ENCODE assay signal across 8 cellular contexts in genomic region chr12:71756054-71756675, GRCh38. TPM values are rescaled to one million over a fixed set of nuclear protein-coding genes. Genes with fewer than 3 reads are reported as not detected.
A peak's percentile ranks its signal among the peaks of the same experiment; 100 is the strongest.
DNase-seq lines count a peak whose midpoint lies in the region; ATAC-seq and TF ChIP-seq lines count a peak whose summit lies in the region.

No MANE protein-coding gene starts in this region.

- ATAC-seq in T-cell (replicated peaks in 1 of 4), result no peak
- no peak for ATAC-seq in HG03196 (IDR thresholded peaks at IDR 0.05; ENCODE audit: unreplicated experiment)

- no peaks in the 10 kb centered on the region for H3K27me3 Mint-ChIP-seq in T-cell

- POLR2A ChIA-PET in T-cell (lab: Charles Lee), result interaction anchor here (0.6 to 3.0 kb wide), 10 partner anchors 9 to 1389 kb away, joined by 3 to 18 read pairs (median 5); partner anchors contain the start of genes THAP2 (in 2 of the 2), ZFC3H1 (in 2 of the 2) and TBC1D15 (in 1 of the 2)

- no peak for TF ChIP-seq CTCF in fibroblast of villous mesenchyme (IDR thresholded peaks at IDR 0.05; ENCODE audit: insufficient read depth, low read depth, low read length)

- CTCF ChIA-PET in T-cell (lab: Charles Lee), result interaction anchor here (0.6 to 2.2 kb wide), 4 partner anchors 8 to 574 kb away, joined by 6 to 10 read pairs (median 8); no protein-coding TSS in a partner anchor

- H3K4me3 ChIP-seq in fibroblast of villous mesenchyme (ENCODE audit: low read depth, low read length), result peak overlapping the region; percentile 87

- peaks cover 51 to 60% (median 58%) of the 10 kb centered on the region in 3 donors for H3K4me1 Mint-ChIP-seq in T-cell

- DNase-seq in ELR (ENCODE audit: low read depth) (peak; percentile 10), T-cell (no peak), fibroblast of villous mesenchyme (ENCODE audit: low read depth) (peak; percentile 24), pons (ENCODE audit: low spot score) (peak; percentile 20), NCI-H748 (lab: John Stamatoyannopoulos, UW; ENCODE audit: unreplicated experiment) (no peak), AG20443 (ENCODE audit: low spot score) (no peak), substantia nigra (lab: John Stamatoyannopoulos, UW) (no peak)

- peak overlapping the region; percentile 93 to 94 for H3K27ac Mint-ChIP-seq in T-cell

- peaks cover 49% of the 10 kb centered on the region for H3K36me3 Mint-ChIP-seq in T-cell

- no peak overlapping the region for H3K27ac ChIP-seq in substantia nigra (ENCODE audit: low read depth, low read length, poor library complexity, severe bottlenecking)

- peaks cover 10 to 20% (median 15%) of the 10 kb centered on the region in 3 donors for H3K9me3 Mint-ChIP-seq in T-cell

- H3K4me3 Mint-ChIP-seq in T-cell, result peak overlapping the region; percentile 87 to 95 (median 93)

RNA-seq across cellular contexts. Expression of gene RAB21, which starts 1.5 kb away (rescaled TPM):
- total RNA-seq in T-cell, result 10 to 100 TPM; 55.3 to 65.2 (median 63.6) TPM
- 9.3 and 12.5 TPM in 2 replicates for total RNA-seq in fibroblast of villous mesenchyme

Comparison
In these comparisons a context has a peak if more than half of its experiments do, and no peak if none do; other contexts are left out.
1. DNase-seq: peak in ELR (single experiment), fibroblast of villous mesenchyme (single experiment) and pons (single experiment); none in T-cell (0 of 34), NCI-H748 (single experiment), AG20443 (single experiment) and substantia nigra (0 of 49).